Comparison of ENCODE assay signal across 8 cellular contexts in genomic region chr2:159515482-159515881, GRCh38.
DNase-seq lines count a peak whose midpoint lies in the region; ATAC-seq, FAIRE-seq and TF ChIP-seq lines count a peak whose summit lies in the region.

No MANE protein-coding gene starts in this region.

- no peaks in the 10 kb centered on the region for H3F3A ChIP-seq in PC-3 (ENCODE audit: low read length, unreplicated experiment)

- TF ChIP-seq CTCF in PC-3 (conservative IDR thresholded peaks at IDR 0.05; ENCODE audit: low read depth, low read length) (no peak), parathyroid adenoma (IDR thresholded peaks at IDR 0.05) (no peak)

- H3K36me3 ChIP-seq in PC-3 (ENCODE audit: low read depth, low read length): no peaks in the 10 kb centered on the region
- H3K36me3 ChIP-seq in parathyroid adenoma (ENCODE audit: control insufficient read depth, insufficient read depth, low read length): no peaks in the 10 kb centered on the region

- H3K27ac ChIP-seq in PC-3 (ENCODE audit: low read length): no peak overlapping the region
- no peak overlapping the region for H3K27ac ChIP-seq in parathyroid adenoma

- no peaks in the 10 kb centered on the region for H3K9me2 ChIP-seq in PC-3 (replicated peaks; ENCODE audit: low read length)

- H4K20me1 ChIP-seq in PC-3 (ENCODE audit: low read length): no peaks in the 10 kb centered on the region

- H3K27me3 ChIP-seq in PC-3 (ENCODE audit: low read length): no peaks in the 10 kb centered on the region
- H3K27me3 ChIP-seq in parathyroid adenoma (ENCODE audit: control insufficient read depth, insufficient read depth, low read length): no peaks in the 10 kb centered on the region

- H2AFZ ChIP-seq in PC-3 (ENCODE audit: low read length): no peak overlapping the region
- H2AFZ ChIP-seq in parathyroid adenoma: no peak overlapping the region

- DNase-seq in GM12892 (ENCODE audit: insufficient read length): no peak
- no peak for DNase-seq in PC-3
- DNase-seq in activated effector memory CD4-positive, alpha-beta T cell treated with Interleukin-2 at 50 U/mL for 16 hours: no peak
- DNase-seq in activated gamma-delta T cell (lab: John Stamatoyannopoulos, UW): no peak
- DNase-seq in stimulated activated CD4-positive, alpha-beta T cell treated with anti-CD3 and anti-CD28 coated beads, Interleukin-2, amount 100 ng/mL, for 24 hours: no peak

- peak overlapping the region; percentile 59; the same call in 1 of the 2 replicates for H3K9ac ChIP-seq in PC-3 (ENCODE audit: low read length)
- H3K9ac ChIP-seq in parathyroid adenoma: no peak overlapping the region

- POLR2A ChIA-PET in PC-3 (lab: Charles Lee; ENCODE audit: unreplicated experiment): no interaction called here

- H3K4me2 ChIP-seq in PC-3 (ENCODE audit: low read length) (peak overlapping the region; percentile 82), parathyroid adenoma (ENCODE audit: low read length) (no peak overlapping the region)

- FAIRE-seq in GM12892 (lab: Jason Lieb, UNC) (peak; percentile 79), endometrium (lab: Jason Lieb, UNC) (peak; percentile 87)

- peak overlapping the region; percentile 71 for H3K4me3 ChIP-seq in PC-3 (ENCODE audit: low read length)
- H3K4me3 ChIP-seq in parathyroid adenoma (ENCODE audit: low read depth, low read length): peak overlapping the region; percentile 56

- intact Hi-C loops in PC-3 (cut with micrococcal nuclease): no loop called here

- TF ChIP-seq POLR2A in GM12892 (IDR thresholded peaks at IDR 0.05; ENCODE audit: low read depth, low read length): no peak

- peaks cover 11% of the 10 kb centered on the region for H3K4me1 ChIP-seq in PC-3 (ENCODE audit: insufficient read depth, low read length)
- peaks cover 4% of the 10 kb centered on the region for H3K4me1 ChIP-seq in parathyroid adenoma

- no peak for ATAC-seq in PC-3
- no peak for ATAC-seq in HG02642 (IDR thresholded peaks at IDR 0.05; ENCODE audit: poor library complexity, unreplicated experiment)

- BruUV-seq in PC-3 (replicated peaks; lab: Mats Ljungman, UMichigan): no TSS peak

- H3K9me3 ChIP-seq in PC-3 (ENCODE audit: low read length) (no peaks in the 10 kb centered on the region), parathyroid adenoma (ENCODE audit: control insufficient read depth, low read length) (no peaks in the 10 kb centered on the region)

- H3K79me2 ChIP-seq in PC-3 (ENCODE audit: low read length): peaks cover 9% of the 10 kb centered on the region
- H3K79me2 ChIP-seq in parathyroid adenoma: peaks cover 10% of the 10 kb centered on the region

- CTCF ChIA-PET in PC-3 (lab: Charles Lee): no interaction called here
